Comparison of ENCODE assay signal across 15 cellular contexts in genomic region chr11:26847459-26847858, GRCh38.
DNase-seq lines count a peak whose midpoint lies in the region; ATAC-seq and TF ChIP-seq lines count a peak whose summit lies in the region.
"Had no signal": no experiment of that assay in that cellular context is flagged by ENCODE, and none has a peak within 500 bp of the region (broad histone marks: within the 10 kb centered on the region; RNA-seq: fewer than 3 reads in every experiment).

No MANE protein-coding gene starts in this region.

- no peak for TF ChIP-seq CTCF in astrocyte of the spinal cord (IDR thresholded peaks at IDR 0.05; ENCODE audit: low read depth, low read length)
- no peak for TF ChIP-seq CTCF in gastroesophageal sphincter (IDR thresholded peaks at IDR 0.05)

- no peak for TF ChIP-seq EP300 in gastroesophageal sphincter (IDR thresholded peaks at IDR 0.05)

- no peak overlapping the region for H3K27ac Mint-ChIP-seq in activated CD4-positive, alpha-beta T cell treated with anti-CD3 and anti-CD28 coated beads for 36 hours
- H3K27ac Mint-ChIP-seq in activated CD4-positive, alpha-beta T cell treated with anti-CD3 and anti-CD28 coated beads, Interleukin-2, amount 10 ng/mL, durations not matched to agents 7 days and 5 days, result no peak overlapping the region
- H3K27ac Mint-ChIP-seq: activated CD4-positive, alpha-beta memory T cell treated with anti-CD3 and anti-CD28 coated beads for 36 hours; activated naive CD8-positive, alpha-beta T cell treated with anti-CD3 and anti-CD28 coated beads, Interleukin-2, amount 10 ng/mL, durations not matched to agents 7 days and 5 days; activated T-cell treated with anti-CD3 and anti-CD28 coated beads, Interleukin-2, amount 50 U/mL, for 72 hours; CD8-positive, alpha-beta T cell had no signal

- H3K9me3 ChIP-seq in gastroesophageal sphincter, result no peaks in the 10 kb centered on the region

- in situ Hi-C loops in astrocyte of the spinal cord (cut with HindIII; ENCODE audit: low sequenced_read_pairs), result no loop called here

- H3K36me3 Mint-ChIP-seq in activated CD4-positive, alpha-beta T cell treated with anti-CD3 and anti-CD28 coated beads for 36 hours (ENCODE audit: low read depth), result no peaks in the 10 kb centered on the region
- H3K36me3 Mint-ChIP-seq in activated CD4-positive, alpha-beta T cell treated with anti-CD3 and anti-CD28 coated beads, Interleukin-2, amount 10 ng/mL, durations not matched to agents 7 days and 5 days (ENCODE audit: low read depth), result no peaks in the 10 kb centered on the region
- H3K36me3 Mint-ChIP-seq: activated CD4-positive, alpha-beta memory T cell treated with anti-CD3 and anti-CD28 coated beads for 36 hours; activated naive CD8-positive, alpha-beta T cell treated with anti-CD3 and anti-CD28 coated beads, Interleukin-2, amount 10 ng/mL, durations not matched to agents 7 days and 5 days; CD8-positive, alpha-beta T cell had no signal

- CTCF ChIA-PET in activated CD4-positive, alpha-beta T cell treated with anti-CD3 and anti-CD28 coated beads for 36 hours (lab: Charles Lee), result no interaction called here
- CTCF ChIA-PET in activated CD4-positive, alpha-beta T cell treated with anti-CD3 and anti-CD28 coated beads, Interleukin-2, amount 10 ng/mL, durations not matched to agents 7 days and 5 days (lab: Charles Lee), result no interaction called here

- H3K4me1 ChIP-seq in gastroesophageal sphincter, result peaks cover 8 to 38% (median 9%) of the 10 kb centered on the region in 3 donors

- H3K27me3 ChIP-seq in gastroesophageal sphincter, result no peaks in the 10 kb centered on the region

- POLR2A ChIA-PET in activated CD4-positive, alpha-beta T cell treated with anti-CD3 and anti-CD28 coated beads for 36 hours (lab: Charles Lee), result no interaction called here
- POLR2A ChIA-PET in activated CD4-positive, alpha-beta T cell treated with anti-CD3 and anti-CD28 coated beads, Interleukin-2, amount 10 ng/mL, durations not matched to agents 7 days and 5 days (lab: Charles Lee), result no interaction called here

- H3K4me3 ChIP-seq in astrocyte of the spinal cord (ENCODE audit: low read depth, low read length) (no peak overlapping the region), gastroesophageal sphincter (no peak overlapping the region)

- H3K4me1 Mint-ChIP-seq in activated CD4-positive, alpha-beta T cell treated with anti-CD3 and anti-CD28 coated beads for 36 hours, result no peaks in the 10 kb centered on the region
- no peaks in the 10 kb centered on the region for H3K4me1 Mint-ChIP-seq in activated CD4-positive, alpha-beta T cell treated with anti-CD3 and anti-CD28 coated beads, Interleukin-2, amount 10 ng/mL, durations not matched to agents 7 days and 5 days
- H3K4me1 Mint-ChIP-seq: activated naive CD8-positive, alpha-beta T cell treated with anti-CD3 and anti-CD28 coated beads, Interleukin-2, amount 10 ng/mL, durations not matched to agents 7 days and 5 days had no signal

- no peaks in the 10 kb centered on the region for H3K9me3 Mint-ChIP-seq in activated CD4-positive, alpha-beta T cell treated with anti-CD3 and anti-CD28 coated beads for 36 hours (ENCODE audit: low read depth)
- peaks cover 2% of the 10 kb centered on the region for H3K9me3 Mint-ChIP-seq in activated CD4-positive, alpha-beta T cell treated with anti-CD3 and anti-CD28 coated beads, Interleukin-2, amount 10 ng/mL, durations not matched to agents 7 days and 5 days

- TF ChIP-seq POLR2A in gastroesophageal sphincter (IDR thresholded peaks at IDR 0.05), result no peak

- WGBS in gastroesophageal sphincter (ENCODE audit: low coverage in 1 of 2), 2 donors, result 56 to 64% methylated on average over 3 of the region's 3 CpGs

- no peaks in the 10 kb centered on the region for H3K27me3 Mint-ChIP-seq in activated CD4-positive, alpha-beta T cell treated with anti-CD3 and anti-CD28 coated beads for 36 hours
- H3K27me3 Mint-ChIP-seq in activated CD4-positive, alpha-beta T cell treated with anti-CD3 and anti-CD28 coated beads, Interleukin-2, amount 10 ng/mL, durations not matched to agents 7 days and 5 days, result no peaks in the 10 kb centered on the region
- H3K27me3 Mint-ChIP-seq: activated CD4-positive, alpha-beta memory T cell treated with anti-CD3 and anti-CD28 coated beads for 36 hours; activated naive CD8-positive, alpha-beta T cell treated with anti-CD3 and anti-CD28 coated beads, Interleukin-2, amount 10 ng/mL, durations not matched to agents 7 days and 5 days had no signal

- ATAC-seq in gastroesophageal sphincter (peak; percentile 79), sciatic nerve (peak; percentile 94), HG03045 (IDR thresholded peaks at IDR 0.05; ENCODE audit: unreplicated experiment) (no peak), left lobe of liver (no peak)
- ATAC-seq in activated CD4-positive, alpha-beta T cell treated with anti-CD3 and anti-CD28 coated beads for 36 hours, result no peak
- ATAC-seq: activated T-cell treated with anti-CD3 and anti-CD28 coated beads, Interleukin-2, amount 50 U/mL, for 72 hours; CD8-positive, alpha-beta T cell had no signal

- intact Hi-C loops in sciatic nerve (cut with DNase I), result no loop called here
- intact Hi-C loops in activated CD4-positive, alpha-beta T cell treated with anti-CD3 and anti-CD28 coated beads for 36 hours (cut with DNase I, micrococcal nuclease), result no loop called here

- peak overlapping the region; percentile 47 to 79 (median 66) for H3K27ac ChIP-seq in gastroesophageal sphincter

- H3K36me3 ChIP-seq in gastroesophageal sphincter, result no peaks in the 10 kb centered on the region

- DNase-seq in AG08395 (ENCODE audit: low spot score) (peak; percentile 13), astrocyte of the spinal cord (ENCODE audit: low read depth, low spot score) (peak; percentile 31), sciatic nerve (ENCODE audit: low spot score) (no peak), left lobe of liver (ENCODE audit: low spot score) (no peak)
- DNase-seq in activated CD4-positive, alpha-beta T cell treated with anti-CD3 and anti-CD28 coated beads for 36 hours, result no peak
- no peak for DNase-seq in activated CD4-positive, alpha-beta T cell treated with anti-CD3 and anti-CD28 coated beads, Interleukin-2, amount 10 ng/mL, durations not matched to agents 7 days and 5 days
- DNase-seq: activated CD4-positive, alpha-beta memory T cell treated with anti-CD3 and anti-CD28 coated beads for 36 hours; activated naive CD8-positive, alpha-beta T cell treated with anti-CD3 and anti-CD28 coated beads, Interleukin-2, amount 10 ng/mL, durations not matched to agents 7 days and 5 days; activated T-cell treated with anti-CD3 and anti-CD28 coated beads, Interleukin-2, amount 50 U/mL, for 72 hours; CD8-positive, alpha-beta T cell; cerebellar nuclear complex; hypothalamus; NCI-H748 treated with DMSO at 0.1 percent for 48 hours had no signal

- H3K4me3 Mint-ChIP-seq in activated CD4-positive, alpha-beta T cell treated with anti-CD3 and anti-CD28 coated beads for 36 hours, result no peak overlapping the region
- H3K4me3 Mint-ChIP-seq in activated CD4-positive, alpha-beta T cell treated with anti-CD3 and anti-CD28 coated beads, Interleukin-2, amount 10 ng/mL, durations not matched to agents 7 days and 5 days, result no peak overlapping the region
- H3K4me3 Mint-ChIP-seq: activated CD4-positive, alpha-beta memory T cell treated with anti-CD3 and anti-CD28 coated beads for 36 hours; activated naive CD8-positive, alpha-beta T cell treated with anti-CD3 and anti-CD28 coated beads, Interleukin-2, amount 10 ng/mL, durations not matched to agents 7 days and 5 days; activated T-cell treated with anti-CD3 and anti-CD28 coated beads, Interleukin-2, amount 50 U/mL, for 72 hours; CD8-positive, alpha-beta T cell had no signal

Comparison
In these comparisons a context has a peak if more than half of its experiments do, and no peak if none do; other contexts are left out.
1. DNase-seq: peak in AG08395 (single experiment) and astrocyte of the spinal cord (single experiment); none in sciatic nerve (single experiment), activated CD4-positive, alpha-beta T cell treated with anti-CD3 and anti-CD28 coated beads for 36 hours (single experiment), activated CD4-positive, alpha-beta T cell treated with anti-CD3 and anti-CD28 coated beads, Interleukin-2, amount 10 ng/mL, durations not matched to agents 7 days and 5 days (single experiment) and left lobe of liver (single experiment).
2. ATAC-seq: peak in gastroesophageal sphincter (single experiment) and sciatic nerve (single experiment); none in HG03045 (single experiment), activated CD4-positive, alpha-beta T cell treated with anti-CD3 and anti-CD28 coated beads for 36 hours (single experiment) and left lobe of liver (single experiment).